Comparison of ENCODE assay signal across 11 cellular contexts in genomic region chr2:241009191-241009590, GRCh38. TPM values are rescaled to one million over a fixed set of nuclear protein-coding genes. Genes with fewer than 3 reads are reported as not detected.
DNase-seq lines count a peak whose midpoint lies in the region; ATAC-seq and TF ChIP-seq lines count a peak whose summit lies in the region.
"Had no signal": no experiment of that assay in that cellular context is flagged by ENCODE, and none has a peak within 500 bp of the region (broad histone marks: within the 10 kb centered on the region; RNA-seq: fewer than 3 reads in every experiment).

No MANE protein-coding gene starts in this region.

- no peak overlapping the region for H3K9ac ChIP-seq in iPS-18a (ENCODE audit: low read length)
- H3K9ac ChIP-seq: SK-N-SH had no signal

- H3K27ac Mint-ChIP-seq in T-helper 1 cell treated with Interleukin-12 subunit alpha and Interleukin-12 subunit beta and Interleukin-4 antibody, amounts not matched to agents 30 μg/mL and 1 μg/mL, for 36 hours, result peak overlapping the region; percentile 84
- no peak overlapping the region for H3K27ac Mint-ChIP-seq in WTC11
- peak overlapping the region; percentile 85 for H3K27ac Mint-ChIP-seq in stimulated activated effector memory CD8-positive, alpha-beta T cell treated with anti-CD3 and anti-CD28 coated beads, Interleukin-12 subunit alpha, Interleukin-12 subunit beta, amount 100 ng/mL, for 72 hours

- ATAC-seq in WTC11 (no peak), HG02759 (IDR thresholded peaks at IDR 0.05; ENCODE audit: unreplicated experiment) (no peak), GM18861 (IDR thresholded peaks at IDR 0.05; ENCODE audit: unreplicated experiment) (no peak)
- ATAC-seq in stimulated activated effector memory CD8-positive, alpha-beta T cell treated with anti-CD3 and anti-CD28 coated beads, Interleukin-12 subunit alpha, Interleukin-12 subunit beta, amount 100 ng/mL, for 72 hours, result peak; percentile 4

- peaks cover 14% of the 10 kb centered on the region for H3K9me3 Mint-ChIP-seq in T-helper 1 cell treated with Interleukin-12 subunit alpha and Interleukin-12 subunit beta and Interleukin-4 antibody, amounts not matched to agents 30 μg/mL and 1 μg/mL, for 36 hours
- H3K9me3 Mint-ChIP-seq in WTC11, result peaks cover 27% of the 10 kb centered on the region
- H3K9me3 Mint-ChIP-seq in stimulated activated effector memory CD8-positive, alpha-beta T cell treated with anti-CD3 and anti-CD28 coated beads, Interleukin-12 subunit alpha, Interleukin-12 subunit beta, amount 100 ng/mL, for 72 hours, result peaks cover 9% of the 10 kb centered on the region

- H3K4me3 ChIP-seq in iPS-18a (ENCODE audit: low read length), result peak overlapping the region; percentile 45

- no peak for DNase-seq in T-helper 1 cell
- DNase-seq in WTC11 (ENCODE audit: low spot score), result no peak
- no peak for DNase-seq in stimulated activated effector memory CD8-positive, alpha-beta T cell treated with anti-CD3 and anti-CD28 coated beads, Interleukin-12 subunit alpha, Interleukin-12 subunit beta, amount 100 ng/mL, for 72 hours (ENCODE audit: low spot score in 2 of 2)
- no peak for DNase-seq in middle frontal gyrus (ENCODE audit: extremely low spot score, low spot score)
- DNase-seq: effector memory CD4-positive, alpha-beta T cell had no signal

- no peaks in the 10 kb centered on the region for H3K36me3 ChIP-seq in iPS-18a (ENCODE audit: control insufficient read depth, low read depth, low read length)

- peaks cover 13% of the 10 kb centered on the region for H3K4me1 Mint-ChIP-seq in T-helper 1 cell treated with Interleukin-12 subunit alpha and Interleukin-12 subunit beta and Interleukin-4 antibody, amounts not matched to agents 30 μg/mL and 1 μg/mL, for 36 hours (ENCODE audit: low read depth)
- peaks cover 19% of the 10 kb centered on the region for H3K4me1 Mint-ChIP-seq in WTC11
- H3K4me1 Mint-ChIP-seq in stimulated activated effector memory CD8-positive, alpha-beta T cell treated with anti-CD3 and anti-CD28 coated beads, Interleukin-12 subunit alpha, Interleukin-12 subunit beta, amount 100 ng/mL, for 72 hours, result peaks cover 10% of the 10 kb centered on the region

- CTCF ChIA-PET in WTC11 (lab: Charles Lee), result interaction anchor here (1.3 to 1.7 kb wide), 7 partner anchors 8 to 158 kb away, joined by 3 to 13 read pairs (median 6); partner anchors contain the start of gene SNED1

- H3K9me3 ChIP-seq in iPS-18a (ENCODE audit: control insufficient read depth, low read depth, low read length), result no peaks in the 10 kb centered on the region

- peaks cover 11% of the 10 kb centered on the region for H3K4me1 ChIP-seq in iPS-18a (ENCODE audit: control insufficient read depth, low read depth, low read length)

- no peaks in the 10 kb centered on the region for H3K27me3 ChIP-seq in iPS-18a (ENCODE audit: control insufficient read depth, insufficient read depth, low read length)

- POLR2A ChIA-PET in WTC11 (lab: Charles Lee), result no interaction called here

- peak overlapping the region; percentile 46 for H3K4me3 Mint-ChIP-seq in T-helper 1 cell treated with Interleukin-12 subunit alpha and Interleukin-12 subunit beta and Interleukin-4 antibody, amounts not matched to agents 30 μg/mL and 1 μg/mL, for 36 hours
- peak overlapping the region; percentile 23 for H3K4me3 Mint-ChIP-seq in WTC11
- no peak overlapping the region for H3K4me3 Mint-ChIP-seq in stimulated activated effector memory CD8-positive, alpha-beta T cell treated with anti-CD3 and anti-CD28 coated beads, Interleukin-12 subunit alpha, Interleukin-12 subunit beta, amount 100 ng/mL, for 72 hours

- peaks cover 23% of the 10 kb centered on the region for H3K27me3 Mint-ChIP-seq in T-helper 1 cell treated with Interleukin-12 subunit alpha and Interleukin-12 subunit beta and Interleukin-4 antibody, amounts not matched to agents 30 μg/mL and 1 μg/mL, for 36 hours (ENCODE audit: low read depth)
- peaks cover 10% of the 10 kb centered on the region; the same call in 1 of the 2 replicates for H3K27me3 Mint-ChIP-seq in WTC11 (ENCODE audit: low read depth)

- TF ChIP-seq CTCF in WTC11 (IDR thresholded peaks at IDR 0.05), result no peak

- H3K36me3 Mint-ChIP-seq in T-helper 1 cell treated with Interleukin-12 subunit alpha and Interleukin-12 subunit beta and Interleukin-4 antibody, amounts not matched to agents 30 μg/mL and 1 μg/mL, for 36 hours (ENCODE audit: low read depth), result peaks cover 10% of the 10 kb centered on the region
- peaks cover 16% of the 10 kb centered on the region for H3K36me3 Mint-ChIP-seq in WTC11
- no peaks in the 10 kb centered on the region for H3K36me3 Mint-ChIP-seq in stimulated activated effector memory CD8-positive, alpha-beta T cell treated with anti-CD3 and anti-CD28 coated beads, Interleukin-12 subunit alpha, Interleukin-12 subunit beta, amount 100 ng/mL, for 72 hours

- H3K27ac ChIP-seq in iPS-18a (ENCODE audit: low read length), result no peak overlapping the region
- H3K27ac ChIP-seq: 22Rv1 had no signal

TF ChIP-seq in WTC11, 78 proteins besides CTCF, POLR2A, EP300 and RAD21:
- no peak for TF ChIP-seq ESRRA (CRISPR knock-in tag; IDR thresholded peaks at IDR 0.05; ENCODE audit: borderline replicate concordance)
- no peak for TF ChIP-seq CDX4 (CRISPR knock-in tag; IDR thresholded peaks at IDR 0.05; ENCODE audit: borderline replicate concordance)
- TF ChIP-seq ZNF423 (CRISPR knock-in tag; IDR thresholded peaks at IDR 0.05), result no peak
- 0 out of 2 replicates have a peak, but pooled peaks have one; percentile 19 for TF ChIP-seq RELA (CRISPR knock-in tag; IDR thresholded peaks at IDR 0.05; ENCODE audit: borderline replicate concordance)
- no peak for TF ChIP-seq MYBL2 (CRISPR knock-in tag; IDR thresholded peaks at IDR 0.05)
- TF ChIP-seq TP53 (CRISPR knock-in tag; IDR thresholded peaks at IDR 0.05), result no peak

RNA-seq across cellular contexts. Expression of gene SNED1, which starts 10.8 kb away (rescaled TPM):
- total RNA-seq in WTC11 (2021), result 2.5 to 3.2 TPM (median 2.7 TPM) in 3 replicates
